Comparison of ENCODE assay signal across 15 cellular contexts in genomic region chr4:6245246-6246169, GRCh38. TPM values are rescaled to one million over a fixed set of nuclear protein-coding genes. Genes with fewer than 3 reads are reported as not detected.
DNase-seq lines count a peak whose midpoint lies in the region; ATAC-seq and TF ChIP-seq lines count a peak whose summit lies in the region.
"Had no signal": no experiment of that assay in that cellular context is flagged by ENCODE, and none has a peak within 500 bp of the region (broad histone marks: within the 10 kb centered on the region; RNA-seq: fewer than 3 reads in every experiment).

No MANE protein-coding gene starts in this region.

- no peak overlapping the region for H2BK5ac ChIP-seq in trophoblast cell (ENCODE audit: low read depth, low read length, poor library complexity)

- TF ChIP-seq CTCF in breast epithelium (IDR thresholded peaks at IDR 0.05) = no peak
- no peak for TF ChIP-seq CTCF in MCF 10A (IDR thresholded peaks at IDR 0.05; ENCODE audit: unreplicated experiment)

- H3K79me2 ChIP-seq in trophoblast cell (ENCODE audit: control insufficient read depth, insufficient read depth, low read length, poor library complexity) = no peaks in the 10 kb centered on the region

- CTCF ChIA-PET in MCF 10A (lab: Yijun Ruan, JAX) = interaction anchor here (0.6 to 11.4 kb wide), 3 partner anchors 79 to 1275 kb away, joined by 3 to 522 read pairs (median 5); no protein-coding TSS in a partner anchor

- no peaks in the 10 kb centered on the region for H3K36me3 Mint-ChIP-seq in MCF 10A (ENCODE audit: insufficient read depth, unreplicated experiment)

- H2AFZ ChIP-seq in trophoblast cell (ENCODE audit: insufficient read depth, low read length, poor library complexity) = peak overlapping the region; percentile 10

- H3K4me2 ChIP-seq in trophoblast cell (ENCODE audit: low read length) = no peak overlapping the region

- H3K4ac ChIP-seq in trophoblast cell (ENCODE audit: low read depth, low read length) = no peak overlapping the region

- no peak overlapping the region for H4K12ac ChIP-seq in trophoblast cell (ENCODE audit: low read depth, low read length)

- H3K36me3 ChIP-seq in breast epithelium (no peaks in the 10 kb centered on the region), trophoblast cell (ENCODE audit: control insufficient read depth in 1 of 2, insufficient read depth in 2 of 2, low read length in 2 of 2) (no peaks in the 10 kb centered on the region), aorta (ENCODE audit: control insufficient read depth in 1 of 2, insufficient read depth in 2 of 2, low read length in 1 of 2) (no peaks in the 10 kb centered on the region)
- H3K36me3 ChIP-seq in effector memory CD4-positive, alpha-beta T cell (ENCODE audit: control insufficient read depth, insufficient read depth, low read length) = no peaks in the 10 kb centered on the region

- no peak overlapping the region for H3K18ac ChIP-seq in trophoblast cell (ENCODE audit: low read length)

- no peak overlapping the region for H4K91ac ChIP-seq in trophoblast cell (ENCODE audit: low read depth, low read length)

- peaks cover 18% of the 10 kb centered on the region for H3K27me3 Mint-ChIP-seq in MCF 10A (ENCODE audit: insufficient read depth, unreplicated experiment)

- no peak overlapping the region for H3K4me3 Mint-ChIP-seq in MCF 10A (ENCODE audit: unreplicated experiment)
- H3K4me3 Mint-ChIP-seq: activated naive CD8-positive, alpha-beta T cell had no signal

- peaks cover 9% of the 10 kb centered on the region for H3K9me3 Mint-ChIP-seq in MCF 10A (ENCODE audit: unreplicated experiment)

- no peak overlapping the region for H3K27ac Mint-ChIP-seq in MCF 10A (ENCODE audit: low read depth, unreplicated experiment)
- H3K27ac Mint-ChIP-seq: activated naive CD8-positive, alpha-beta T cell had no signal

- H3K4me3 ChIP-seq in breast epithelium = peak overlapping the region in 2 of 3 donors; percentile 38 to 60
- H3K4me3 ChIP-seq in right cardiac atrium (ENCODE audit: low read length) = peak overlapping the region; percentile 17
- no peak overlapping the region for H3K4me3 ChIP-seq in trophoblast cell (ENCODE audit: low read depth, low read length)
- H3K4me3 ChIP-seq in aorta (ENCODE audit: low read length in 2 of 2) = no peak overlapping the region
- H3K4me3 ChIP-seq in effector memory CD4-positive, alpha-beta T cell (ENCODE audit: insufficient read depth, low read depth, low read length, poor library complexity, severe bottlenecking) = no peak overlapping the region

- ATAC-seq in right cardiac atrium (peak; percentile 36 to 73), aorta (ENCODE audit: low FRiP score) (peak; percentile 9), GM21515 (IDR thresholded peaks at IDR 0.05; ENCODE audit: unreplicated experiment) (no peak)

- H3K14ac ChIP-seq in trophoblast cell (ENCODE audit: low read length) = no peak overlapping the region

- no peaks in the 10 kb centered on the region for H3K4me1 Mint-ChIP-seq in MCF 10A (ENCODE audit: insufficient read depth, unreplicated experiment)

- WGBS in right cardiac atrium = 9% methylated on average over 67 of the region's 67 CpGs
- WGBS in trophoblast cell (ENCODE audit: extremely low coverage, insufficient coverage, insufficient read length) = no CpG with 5 or more reads among the region's 67 CpGs
- 10 to 13% methylated on average over 60 to 67 of the region's 67 CpGs for WGBS in aorta, 2 donors

- BruUV-seq in MCF 10A (replicated peaks; lab: Mats Ljungman, UMichigan) = no TSS peak

- H3K27ac ChIP-seq in breast epithelium (no peak overlapping the region), right cardiac atrium (ENCODE audit: low read length) (no peak overlapping the region), trophoblast cell (ENCODE audit: low read depth, low read length) (no peak overlapping the region), aorta (ENCODE audit: low read depth in 1 of 2, low read length in 2 of 2) (no peak overlapping the region)
- no peak overlapping the region for H3K27ac ChIP-seq in effector memory CD4-positive, alpha-beta T cell (ENCODE audit: insufficient read depth, low read length, poor library complexity, severe bottlenecking)

- TF ChIP-seq POLR2A in breast epithelium (IDR thresholded peaks at IDR 0.05) = no peak

- H3K9me3 ChIP-seq in breast epithelium = peaks cover 4 to 17% of the 10 kb centered on the region in 2 donors
- H3K9me3 ChIP-seq in right cardiac atrium (ENCODE audit: control insufficient read depth, low read length) = peaks cover 2% of the 10 kb centered on the region
- H3K9me3 ChIP-seq in trophoblast cell (ENCODE audit: insufficient read depth, low read depth, low read length) = peaks cover 21% of the 10 kb centered on the region
- peaks cover 11% of the 10 kb centered on the region for H3K9me3 ChIP-seq in aorta (ENCODE audit: control insufficient read depth, low read length)
- peaks cover 3% of the 10 kb centered on the region for H3K9me3 ChIP-seq in effector memory CD4-positive, alpha-beta T cell (ENCODE audit: control insufficient read depth, low read length)

- no peak for DNase-seq in breast epithelium (ENCODE audit: low spot score in 2 of 2)
- DNase-seq in MCF 10A (ENCODE audit: unreplicated experiment) = no peak
- peak in 2 of 3 donors; percentile 58 to 60 for DNase-seq in right cardiac atrium
- DNase-seq in trophoblast cell = no peak
- no peak for DNase-seq in aorta
- no peak for DNase-seq in activated CD8-positive, alpha-beta memory T cell treated with anti-CD3 and anti-CD28 coated beads for 24 hours
- DNase-seq in effector memory CD4-positive, alpha-beta T cell = no peak
- DNase-seq: 8988T; activated CD4-positive, alpha-beta T cell treated with anti-CD3 and anti-CD28 coated beads, Interleukin-2, amount 50 U/mL, for 1 hour; NCI-H510A had no signal

- H3K79me1 ChIP-seq in trophoblast cell (ENCODE audit: low read length) = no peaks in the 10 kb centered on the region

- H4K8ac ChIP-seq in trophoblast cell (ENCODE audit: low read depth, low read length) = no peak overlapping the region

- no peak overlapping the region for H3K9ac ChIP-seq in trophoblast cell (ENCODE audit: low read length)

- POLR2A ChIA-PET in MCF 10A (lab: Yijun Ruan, JAX) = interaction anchor here (0.6 kb wide), 1 partner anchor 212 kb away, joined by 3 read pairs; no protein-coding TSS in a partner anchor

- intact Hi-C loops in breast epithelium (cut with DNase I; ENCODE audit: low total_unique reads) (no loop called here), MCF 10A (cut with micrococcal nuclease) (no loop called here), right cardiac atrium (cut with DNase I) (no loop called here), aorta (cut with DNase I) (no loop called here)

- H3K23ac ChIP-seq in trophoblast cell (ENCODE audit: low read length) = no peak overlapping the region

- H3K27me3 ChIP-seq in breast epithelium (peaks cover 5 to 60% of the 10 kb centered on the region in 2 donors), right cardiac atrium (ENCODE audit: control insufficient read depth, insufficient read depth) (no peaks in the 10 kb centered on the region), trophoblast cell (ENCODE audit: insufficient read depth, low read length) (no peaks in the 10 kb centered on the region), aorta (ENCODE audit: control insufficient read depth in 1 of 2, insufficient read depth in 2 of 2, low read length in 1 of 2) (no peaks in the 10 kb centered on the region)
- peaks cover 15% of the 10 kb centered on the region for H3K27me3 ChIP-seq in effector memory CD4-positive, alpha-beta T cell (replicated peaks; ENCODE audit: control insufficient read depth, insufficient read depth, low read length, poor library complexity, severe bottlenecking)

- no peak overlapping the region for H2BK12ac ChIP-seq in trophoblast cell (ENCODE audit: low read length)

- H2AK5ac ChIP-seq in trophoblast cell (ENCODE audit: low read length) = no peak overlapping the region

- H3K4me1 ChIP-seq in breast epithelium = no peaks in the 10 kb centered on the region
- no peaks in the 10 kb centered on the region for H3K4me1 ChIP-seq in right cardiac atrium (ENCODE audit: control insufficient read depth, insufficient read depth, low read length)
- H3K4me1 ChIP-seq in trophoblast cell (ENCODE audit: control insufficient read depth in 1 of 2, insufficient read depth in 2 of 2, low read length in 2 of 2) = no peaks in the 10 kb centered on the region
- H3K4me1 ChIP-seq in aorta (ENCODE audit: control insufficient read depth in 1 of 2, insufficient read depth in 2 of 2, low read length in 2 of 2) = no peaks in the 10 kb centered on the region
- H3K4me1 ChIP-seq in effector memory CD4-positive, alpha-beta T cell (ENCODE audit: control insufficient read depth, insufficient read depth, low read length, poor library complexity, severe bottlenecking) = peaks cover 2% of the 10 kb centered on the region

- no peak overlapping the region for H2BK120ac ChIP-seq in trophoblast cell (ENCODE audit: insufficient read depth, low read length, poor library complexity)

RNA-seq across cellular contexts. Expression of gene WFS1, which starts 24.1 kb away (rescaled TPM):
- total RNA-seq in breast epithelium (10 to 100 TPM; 32.5 to 58.3 (median 37.1) TPM), MCF 10A (2022) (41.7 and 62.4 TPM in 2 replicates), right cardiac atrium (10 to 100 TPM; 47.9 to 76.6 (median 60.7) TPM), aorta (10 to 100 TPM; 63.8 to 66.1 TPM)
- polyA plus RNA-seq in right cardiac atrium (53.3 TPM), aorta (10 to 100 TPM; 11.9 to 42.4 TPM)
- polyA plus RNA-seq in trophoblast cell (2013) = 65.0 and 74.6 TPM in 2 replicates

RNA-seq across cellular contexts. Expression of gene JAKMIP1, which starts 45.2 kb away (rescaled TPM):
- total RNA-seq in breast epithelium (under 1 TPM; 0.66 to 0.88 (median 0.80) TPM), MCF 10A (2022) (not detected in 2 replicates), right cardiac atrium (under 1 TPM in 2 of 4 donors, not detected in 2; 0.20 to 0.28 TPM), aorta (under 1 TPM; 0.21 to 0.23 TPM)
- polyA plus RNA-seq in right cardiac atrium (0.07 TPM), aorta (under 1 TPM; 0.08 to 0.50 TPM)
- 0.03 TPM in 1 of 2 replicates, not detected in the other for polyA plus RNA-seq in trophoblast cell (2013)
- total RNA-seq: fibroblast of lung, myocyte, SK-MEL-5 had no signal
- polyA plus RNA-seq: fibroblast of lung had no signal

Comparison
In these comparisons a context has a peak if more than half of its experiments do, and no peak if none do; other contexts are left out.
1. DNase-seq: peak in right cardiac atrium (2 of 3); none in breast epithelium (0 of 2), MCF 10A (single experiment), trophoblast cell (0 of 2), aorta (0 of 2), activated CD8-positive, alpha-beta memory T cell treated with anti-CD3 and anti-CD28 coated beads for 24 hours (single experiment) and effector memory CD4-positive, alpha-beta T cell (0 of 3).
2. H3K4me3 ChIP-seq: peak in breast epithelium (2 of 3) and right cardiac atrium (single experiment); none in trophoblast cell (single experiment), aorta (0 of 2) and effector memory CD4-positive, alpha-beta T cell (single experiment).